Comparison of ENCODE assay signal across 8 cellular contexts in the genomic region with DNA sequence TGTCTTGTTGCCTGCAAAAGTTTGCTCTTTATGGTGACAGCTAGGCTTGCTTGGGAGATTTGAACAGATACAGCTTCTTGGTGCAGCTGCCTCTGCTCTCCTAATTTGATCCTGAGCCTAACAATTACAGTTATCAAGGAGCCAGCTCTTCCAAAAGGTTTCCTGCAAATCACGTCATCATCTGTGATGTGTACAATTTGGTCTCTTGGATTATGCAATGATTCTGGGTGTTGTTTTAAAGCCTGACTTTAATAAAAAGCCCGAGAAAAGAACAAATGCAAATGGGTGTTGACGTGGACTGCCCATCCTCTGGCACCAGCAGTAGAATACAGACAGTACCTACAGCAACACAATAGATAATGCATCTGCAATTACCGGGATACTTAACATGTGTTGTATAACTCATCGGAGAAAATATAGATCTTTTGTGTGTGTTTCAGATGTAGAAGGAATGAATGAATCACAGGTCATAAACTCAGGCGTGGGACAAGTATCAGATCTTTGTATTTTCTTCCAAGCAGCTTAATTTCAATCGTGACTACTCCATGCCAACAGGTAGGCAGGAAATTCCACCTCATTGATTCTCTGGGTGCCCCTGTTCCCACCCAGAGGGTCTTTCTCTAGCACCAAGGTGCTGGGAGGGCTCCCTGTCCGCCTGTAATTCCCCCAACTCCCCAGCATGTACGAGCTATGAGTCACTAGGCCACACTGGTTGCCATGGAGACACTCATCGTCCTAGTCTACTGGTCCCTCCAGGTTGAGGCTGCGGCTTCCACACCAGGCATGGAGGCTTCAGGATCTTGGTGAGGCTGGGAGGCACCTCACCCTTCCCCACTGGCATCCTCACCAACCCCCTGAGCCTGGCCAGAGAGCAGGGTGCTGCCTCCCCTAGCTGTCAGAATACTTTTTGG.
DNase-seq lines count a peak whose midpoint lies in the region; ATAC-seq, FAIRE-seq and TF ChIP-seq lines count a peak whose summit lies in the region.

No MANE protein-coding gene starts in this region.

- TF ChIP-seq CTCF in GM12864 (IDR thresholded peaks at IDR 0.05; ENCODE audit: low read depth, low read length, missing control alignments), result no peak
- TF ChIP-seq CTCF in pancreas (IDR thresholded peaks at IDR 0.05), result no peak

- 33 to 42% methylated on average over 11 of the region's 11 CpGs for WGBS in esophagus, 2 donors
- WGBS in pancreas, 2 donors, result 61 to 73% methylated on average over 11 of the region's 11 CpGs

- H3K9me3 ChIP-seq in esophagus (ENCODE audit: control insufficient read depth in 2 of 2, insufficient read depth in 1 of 2, low read depth in 1 of 2, low read length in 1 of 2) (no peaks in the 10 kb centered on the region), pancreas (no peaks in the 10 kb centered on the region)

- peak; percentile 49 for ATAC-seq in HG03565 (IDR thresholded peaks at IDR 0.05; ENCODE audit: unreplicated experiment)
- ATAC-seq in pancreas, result peak in 3 of 4 donors; percentile 40 to 68 (median 67)
- no peak for ATAC-seq in HG03159 (IDR thresholded peaks at IDR 0.05; ENCODE audit: unreplicated experiment)
- no peak for ATAC-seq in HG02970 (IDR thresholded peaks at IDR 0.05; ENCODE audit: low FRiP score, unreplicated experiment)

- FAIRE-seq in pancreas (lab: Jason Lieb, UNC), result no peak

- DNase-seq in GM12864 (ENCODE audit: low read depth) (peak; percentile 38), pancreas (peak in 1 of 6 donors; percentile 41), NCI-H1092 treated with DMSO at 0.1 percent for 48 hours (lab: John Stamatoyannopoulos, UW) (no peak)
- no peak for DNase-seq in activated CD4-positive, alpha-beta T cell treated with anti-CD3 and anti-CD28 coated beads, Interleukin-2, amount 50 U/mL, for 48 hours

- H3K4me1 ChIP-seq in esophagus (ENCODE audit: control insufficient read depth in 2 of 2, insufficient read depth in 2 of 2, low read length in 1 of 2) (peaks cover 5 to 13% of the 10 kb centered on the region in 2 donors), pancreas (no peaks in the 10 kb centered on the region)

- no peaks in the 10 kb centered on the region for H3K27me3 ChIP-seq in esophagus (ENCODE audit: control insufficient read depth in 1 of 2, insufficient read depth in 2 of 2, low read length in 2 of 2)
- H3K27me3 ChIP-seq in pancreas, result no peaks in the 10 kb centered on the region

- H3K27ac ChIP-seq in esophagus (ENCODE audit: low read depth in 2 of 2, low read length in 1 of 2) (peak overlapping the region; percentile 76 to 80), pancreas (peak overlapping the region in 1 of 4 donors; percentile 41)

- no peak overlapping the region for H3K4me3 ChIP-seq in GM12864 (ENCODE audit: low read depth, low read length)
- no peak overlapping the region for H3K4me3 ChIP-seq in esophagus (ENCODE audit: low read depth in 1 of 2, low read length in 2 of 2)
- H3K4me3 ChIP-seq in pancreas, result no peak overlapping the region

- intact Hi-C loops in pancreas (cut with DNase I), result no loop called here

- no peaks in the 10 kb centered on the region for H3K36me3 ChIP-seq in esophagus (ENCODE audit: control insufficient read depth in 2 of 2, insufficient read depth in 2 of 2, low read length in 1 of 2)
- no peaks in the 10 kb centered on the region for H3K36me3 ChIP-seq in pancreas

Comparison
In these comparisons a context has a peak if more than half of its experiments do, and no peak if none do; other contexts are left out.
1. ATAC-seq: peak in HG03565 (single experiment) and pancreas (3 of 4); none in HG03159 (single experiment) and HG02970 (single experiment).